ENCODE assay signal across 9 cellular contexts in the genomic region with DNA sequence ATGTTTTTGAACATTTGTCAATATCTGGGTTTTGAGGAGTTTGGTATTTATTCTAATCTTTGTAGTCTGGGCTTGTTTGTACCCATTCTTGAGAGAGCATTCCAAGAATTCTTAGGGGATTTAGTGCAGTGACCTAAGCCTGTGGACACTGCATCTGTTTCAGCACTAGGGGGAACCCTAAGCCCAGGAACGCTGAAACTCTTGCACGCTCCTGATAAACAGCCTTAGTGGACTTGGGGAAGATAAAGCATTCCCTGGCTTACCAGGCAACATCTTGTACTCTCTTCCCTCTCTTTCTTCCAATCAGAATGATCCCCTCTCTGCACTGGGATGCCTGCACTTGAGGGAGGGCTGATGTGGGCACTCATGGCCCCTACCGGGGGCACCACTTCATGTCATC.
DNase-seq lines count a peak whose midpoint lies in the region; ATAC-seq, FAIRE-seq and TF ChIP-seq lines count a peak whose summit lies in the region.
"Had no signal": no experiment of that assay in that cellular context is flagged by ENCODE, and none has a peak within 500 bp of the region (broad histone marks: within the 10 kb centered on the region; RNA-seq: fewer than 3 reads in every experiment).

No MANE protein-coding gene starts in this region.

- H3K27me3 ChIP-seq in A673 (replicated peaks; ENCODE audit: insufficient read depth, low read depth, low read length, poor library complexity) (no peaks in the 10 kb centered on the region), pancreas (peaks cover 0 to 6% (median 1%) of the 10 kb centered on the region in 4 donors)

- H3K9me3 Mint-ChIP-seq in chondrocyte (ENCODE audit: low read depth): peaks cover 10% of the 10 kb centered on the region
- no peaks in the 10 kb centered on the region for H3K9me3 Mint-ChIP-seq in activated T-helper 17 cell treated with anti-CD3 and anti-CD28 coated beads, Interleukin-2, amount 50 U/mL, for 72 hours
- H3K9me3 Mint-ChIP-seq in activated T-helper 2 cell treated with anti-CD3 and anti-CD28 coated beads, Interferon-gamma antibody, Interleukin-2, Interleukin-4, amounts not matched to agents 10 μg/mL and 5 μg/mL and 100 μg/mL, durations not matched to agents 14 hours and 24 hours and 36 hours: peaks cover 13% of the 10 kb centered on the region
- H3K9me3 Mint-ChIP-seq: stimulated activated naive CD8-positive, alpha-beta T cell treated with anti-CD3 and anti-CD28 coated beads, Interleukin-15, Interleukin-2, amounts not matched to agents 100 ng/mL and 50 ng/mL, for 24 hours had no signal

- TF ChIP-seq CTCF in A673 (conservative IDR thresholded peaks at IDR 0.05; ENCODE audit: low read depth, low read length) (peak; percentile 52), chondrocyte (IDR thresholded peaks at IDR 0.05) (peak; percentile 81), pancreas (IDR thresholded peaks at IDR 0.05) (peak in 1 of 4 donors; percentile 33)

- H3K36me3 Mint-ChIP-seq in chondrocyte (ENCODE audit: low read depth): no peaks in the 10 kb centered on the region
- H3K36me3 Mint-ChIP-seq in activated T-helper 17 cell treated with anti-CD3 and anti-CD28 coated beads, Interleukin-2, amount 50 U/mL, for 72 hours (ENCODE audit: low read depth): no peaks in the 10 kb centered on the region
- no peaks in the 10 kb centered on the region for H3K36me3 Mint-ChIP-seq in activated T-helper 2 cell treated with anti-CD3 and anti-CD28 coated beads, Interferon-gamma antibody, Interleukin-2, Interleukin-4, amounts not matched to agents 10 μg/mL and 5 μg/mL and 100 μg/mL, durations not matched to agents 14 hours and 24 hours and 36 hours (ENCODE audit: low read depth)

- H3K36me3 ChIP-seq in A673 (ENCODE audit: insufficient read depth, low read length, poor library complexity, severe bottlenecking) (no peaks in the 10 kb centered on the region), pancreas (no peaks in the 10 kb centered on the region)

- intact Hi-C loops in A673 (cut with micrococcal nuclease; ENCODE audit: unreplicated experiment) (no loop called here), pancreas (cut with DNase I) (no loop called here)
- intact Hi-C loops in activated T-helper 2 cell treated with anti-CD3 and anti-CD28 coated beads, Interferon-gamma antibody, Interleukin-2, Interleukin-4, amounts not matched to agents 10 μg/mL and 5 μg/mL and 100 μg/mL, durations not matched to agents 14 hours and 24 hours and 36 hours (cut with micrococcal nuclease): no loop called here

- no TSS peak for BruUV-seq in A673 (replicated peaks; lab: Mats Ljungman, UMichigan)

- no peak for FAIRE-seq in pancreas (lab: Jason Lieb, UNC)

- H3K27ac Mint-ChIP-seq in chondrocyte (ENCODE audit: unreplicated experiment): no peak overlapping the region
- no peak overlapping the region for H3K27ac Mint-ChIP-seq in activated T-helper 17 cell treated with anti-CD3 and anti-CD28 coated beads, Interleukin-2, amount 50 U/mL, for 72 hours
- H3K27ac Mint-ChIP-seq in activated T-helper 2 cell treated with anti-CD3 and anti-CD28 coated beads, Interferon-gamma antibody, Interleukin-2, Interleukin-4, amounts not matched to agents 10 μg/mL and 5 μg/mL and 100 μg/mL, durations not matched to agents 14 hours and 24 hours and 36 hours: no peak overlapping the region
- H3K27ac Mint-ChIP-seq: stimulated activated naive CD8-positive, alpha-beta T cell treated with anti-CD3 and anti-CD28 coated beads, Interleukin-15, Interleukin-2, amounts not matched to agents 100 ng/mL and 50 ng/mL, for 24 hours had no signal

- WGBS in pancreas, 2 donors: 22 to 33% methylated on average over 3 of the region's 3 CpGs

- CTCF ChIA-PET in A673 (lab: Charles Lee): no interaction called here

- H3K4me3 ChIP-seq in A673 (ENCODE audit: low read depth, low read length, poor library complexity, severe bottlenecking): no peak overlapping the region
- no peak overlapping the region for H3K4me3 ChIP-seq in pancreas

- H3K4me3 Mint-ChIP-seq in chondrocyte (ENCODE audit: unreplicated experiment): no peak overlapping the region
- H3K4me3 Mint-ChIP-seq in activated T-helper 17 cell treated with anti-CD3 and anti-CD28 coated beads, Interleukin-2, amount 50 U/mL, for 72 hours: no peak overlapping the region
- no peak overlapping the region for H3K4me3 Mint-ChIP-seq in activated T-helper 2 cell treated with anti-CD3 and anti-CD28 coated beads, Interferon-gamma antibody, Interleukin-2, Interleukin-4, amounts not matched to agents 10 μg/mL and 5 μg/mL and 100 μg/mL, durations not matched to agents 14 hours and 24 hours and 36 hours (ENCODE audit: low read depth)
- H3K4me3 Mint-ChIP-seq: stimulated activated naive CD8-positive, alpha-beta T cell treated with anti-CD3 and anti-CD28 coated beads, Interleukin-15, Interleukin-2, amounts not matched to agents 100 ng/mL and 50 ng/mL, for 24 hours had no signal

- DNase-seq in A673 (ENCODE audit: low spot score) (peak; percentile 48), GM19240 (ENCODE audit: insufficient read length, low spot score) (peak; percentile 2), NCI-H510A (lab: John Stamatoyannopoulos, UW) (peak; percentile 1), chondrocyte (ENCODE audit: low spot score) (no peak), pancreas (peak in 1 of 6 donors; percentile 12)
- no peak for DNase-seq in activated CD8-positive, alpha-beta memory T cell treated with anti-CD3 and anti-CD28 coated beads, Interleukin-2, amount 50 U/mL, for 48 hours
- no peak for DNase-seq in activated T-helper 2 cell treated with anti-CD3 and anti-CD28 coated beads, Interferon-gamma antibody, Interleukin-2, Interleukin-4, amounts not matched to agents 10 μg/mL and 5 μg/mL and 100 μg/mL, durations not matched to agents 14 hours and 24 hours and 36 hours (ENCODE audit: low spot score)

- H3K4me1 Mint-ChIP-seq in chondrocyte (ENCODE audit: low read depth): no peaks in the 10 kb centered on the region
- H3K4me1 Mint-ChIP-seq in activated T-helper 17 cell treated with anti-CD3 and anti-CD28 coated beads, Interleukin-2, amount 50 U/mL, for 72 hours: no peaks in the 10 kb centered on the region
- no peaks in the 10 kb centered on the region for H3K4me1 Mint-ChIP-seq in activated T-helper 2 cell treated with anti-CD3 and anti-CD28 coated beads, Interferon-gamma antibody, Interleukin-2, Interleukin-4, amounts not matched to agents 10 μg/mL and 5 μg/mL and 100 μg/mL, durations not matched to agents 14 hours and 24 hours and 36 hours (ENCODE audit: low read depth)

- peak in 3 of 4 donors; percentile 64 to 79 (median 68) for ATAC-seq in pancreas
- no peak for ATAC-seq in activated T-helper 17 cell treated with anti-CD3 and anti-CD28 coated beads, Interleukin-2, amount 50 U/mL, for 72 hours (replicated peaks)

- POLR2A ChIA-PET in A673 (lab: Charles Lee; ENCODE audit: low non-redundant PET): no interaction called here

- peaks cover 2% of the 10 kb centered on the region for H3K27me3 Mint-ChIP-seq in chondrocyte (ENCODE audit: low read depth)
- no peaks in the 10 kb centered on the region for H3K27me3 Mint-ChIP-seq in activated T-helper 17 cell treated with anti-CD3 and anti-CD28 coated beads, Interleukin-2, amount 50 U/mL, for 72 hours
- H3K27me3 Mint-ChIP-seq in activated T-helper 2 cell treated with anti-CD3 and anti-CD28 coated beads, Interferon-gamma antibody, Interleukin-2, Interleukin-4, amounts not matched to agents 10 μg/mL and 5 μg/mL and 100 μg/mL, durations not matched to agents 14 hours and 24 hours and 36 hours (ENCODE audit: low read depth): no peaks in the 10 kb centered on the region
- H3K27me3 Mint-ChIP-seq: stimulated activated naive CD8-positive, alpha-beta T cell treated with anti-CD3 and anti-CD28 coated beads, Interleukin-15, Interleukin-2, amounts not matched to agents 100 ng/mL and 50 ng/mL, for 24 hours had no signal

- H3K9me3 ChIP-seq in A673 (ENCODE audit: low read depth, low read length, poor library complexity, severe bottlenecking) (no peaks in the 10 kb centered on the region), pancreas (no peaks in the 10 kb centered on the region)

- H3K4me1 ChIP-seq in A673 (ENCODE audit: insufficient read depth, low read length, poor library complexity, severe bottlenecking) (no peaks in the 10 kb centered on the region), pancreas (no peaks in the 10 kb centered on the region)

- H3K27ac ChIP-seq in A673 (ENCODE audit: low read depth, low read length, poor library complexity, severe bottlenecking) (no peak overlapping the region), pancreas (no peak overlapping the region)

Comparison
In these comparisons a context has a peak if more than half of its experiments do, and no peak if none do; other contexts are left out.
1. DNase-seq: peak in A673 (single experiment), GM19240 (single experiment) and NCI-H510A (single experiment); none in chondrocyte (single experiment), activated CD8-positive, alpha-beta memory T cell treated with anti-CD3 and anti-CD28 coated beads, Interleukin-2, amount 50 U/mL, for 48 hours (single experiment) and activated T-helper 2 cell treated with anti-CD3 and anti-CD28 coated beads, Interferon-gamma antibody, Interleukin-2, Interleukin-4, amounts not matched to agents 10 μg/mL and 5 μg/mL and 100 μg/mL, durations not matched to agents 14 hours and 24 hours and 36 hours (single experiment).